In genomic region chr10:3579845-3580244, GRCh38 we compare ENCODE assay signal across 23 cellular contexts.
DNase-seq lines count a peak whose midpoint lies in the region; ATAC-seq, FAIRE-seq and TF ChIP-seq lines count a peak whose summit lies in the region.
"Had no signal": no experiment of that assay in that cellular context is flagged by ENCODE, and none has a peak within 500 bp of the region (broad histone marks: within the 10 kb centered on the region; RNA-seq: fewer than 3 reads in every experiment).

No MANE protein-coding gene starts in this region.

- CTCF ChIA-PET in activated CD4-positive, alpha-beta T cell treated with anti-CD3 and anti-CD28 coated beads for 36 hours (lab: Charles Lee), result interaction anchor here (1.0 kb wide), 1 partner anchor 13 kb away, joined by 3 read pairs; no protein-coding TSS in a partner anchor
- CTCF ChIA-PET in PC-9 (lab: Charles Lee), result no interaction called here

- H3K4me1 Mint-ChIP-seq in activated CD4-positive, alpha-beta T cell treated with anti-CD3 and anti-CD28 coated beads for 36 hours, result peaks cover 6% of the 10 kb centered on the region
- H3K4me1 Mint-ChIP-seq in dendritic cell treated with granulocyte-macrophage colony-stimulating factor and Interleukin-4, amounts not matched to agents 40 ng/mL and 50 ng/mL, for 4 days (ENCODE audit: low read depth), result peaks cover 51% of the 10 kb centered on the region

- H3K79me2 ChIP-seq in smooth muscle cell (ENCODE audit: low read depth) (no peaks in the 10 kb centered on the region), PC-9 (ENCODE audit: low read depth) (no peaks in the 10 kb centered on the region)

- H3K27me3 Mint-ChIP-seq in activated CD4-positive, alpha-beta T cell treated with anti-CD3 and anti-CD28 coated beads for 36 hours, result peaks cover 2% of the 10 kb centered on the region
- no peaks in the 10 kb centered on the region for H3K27me3 Mint-ChIP-seq in dendritic cell treated with granulocyte-macrophage colony-stimulating factor and Interleukin-4, amounts not matched to agents 40 ng/mL and 50 ng/mL, for 4 days

- no TSS peak for BruUV-seq in PC-9 (replicated peaks; lab: Mats Ljungman, UMichigan)

- no peak overlapping the region for H3K9ac ChIP-seq in smooth muscle cell (ENCODE audit: low read depth)

- H3K36me3 Mint-ChIP-seq in activated CD4-positive, alpha-beta T cell treated with anti-CD3 and anti-CD28 coated beads for 36 hours (ENCODE audit: low read depth), result no peaks in the 10 kb centered on the region
- no peaks in the 10 kb centered on the region for H3K36me3 Mint-ChIP-seq in dendritic cell treated with granulocyte-macrophage colony-stimulating factor and Interleukin-4, amounts not matched to agents 40 ng/mL and 50 ng/mL, for 4 days (ENCODE audit: low read depth)
- H3K36me3 Mint-ChIP-seq: CD4-positive, CD25-positive, alpha-beta regulatory T cell had no signal

- H3K9me2 ChIP-seq in PC-9 (ENCODE audit: insufficient read depth), result no peaks in the 10 kb centered on the region

- peak; percentile 26 for ATAC-seq in activated CD4-positive, alpha-beta T cell treated with anti-CD3 and anti-CD28 coated beads for 36 hours
- ATAC-seq: Panc1 had no signal

- H3K4me3 Mint-ChIP-seq in activated CD4-positive, alpha-beta T cell treated with anti-CD3 and anti-CD28 coated beads for 36 hours, result no peak overlapping the region
- peak overlapping the region; percentile 27 for H3K4me3 Mint-ChIP-seq in dendritic cell treated with granulocyte-macrophage colony-stimulating factor and Interleukin-4, amounts not matched to agents 40 ng/mL and 50 ng/mL, for 4 days
- H3K4me3 Mint-ChIP-seq: CD4-positive, CD25-positive, alpha-beta regulatory T cell; H9; HFFc6 had no signal

- H3K4me3 ChIP-seq in smooth muscle cell (no peak overlapping the region), PC-9 (no peak overlapping the region), H7 (ENCODE audit: insufficient read depth, low read depth, low read length) (no peak overlapping the region), MG63 (no peak overlapping the region)

- intact Hi-C loops in activated CD4-positive, alpha-beta T cell treated with anti-CD3 and anti-CD28 coated beads for 36 hours (cut with DNase I, micrococcal nuclease), result no loop called here
- intact Hi-C loops in dendritic cell treated with granulocyte-macrophage colony-stimulating factor and Interleukin-4, amounts not matched to agents 40 ng/mL and 50 ng/mL, for 4 days (cut with micrococcal nuclease), result loop anchor here (5.0 to 10.0 kb wide), 2 partner anchors 113 to 185 kb away; no protein-coding TSS in a partner anchor
- intact Hi-C loops in PC-9 (cut with micrococcal nuclease; ENCODE audit: unreplicated experiment), result no loop called here

- no peaks in the 10 kb centered on the region for H3K36me3 ChIP-seq in smooth muscle cell (ENCODE audit: low read depth)
- H3K36me3 ChIP-seq in PC-9 (ENCODE audit: low read depth), result no peaks in the 10 kb centered on the region
- H3K36me3 ChIP-seq in H7 (replicated peaks; ENCODE audit: control insufficient read depth, insufficient read depth, low read length), result no peaks in the 10 kb centered on the region
- no peaks in the 10 kb centered on the region for H3K36me3 ChIP-seq in MG63
- H3K36me3 ChIP-seq: BE2C had no signal

- H4K20me1 ChIP-seq in smooth muscle cell (ENCODE audit: low read depth), result no peaks in the 10 kb centered on the region
- H4K20me1 ChIP-seq in PC-9 (ENCODE audit: insufficient read depth), result no peaks in the 10 kb centered on the region

- H3K4me2 ChIP-seq in smooth muscle cell (no peak overlapping the region), PC-9 (no peak overlapping the region)

- POLR2A ChIA-PET in activated CD4-positive, alpha-beta T cell treated with anti-CD3 and anti-CD28 coated beads for 36 hours (lab: Charles Lee), result no interaction called here
- POLR2A ChIA-PET in PC-9 (lab: Charles Lee; ENCODE audit: unreplicated experiment), result no interaction called here

- no peak for TF ChIP-seq POLR2A in GM12892 (IDR thresholded peaks at IDR 0.05; ENCODE audit: low read depth, low read length)

- H3K9me3 ChIP-seq in smooth muscle cell (replicated peaks; ENCODE audit: low read depth) (no peaks in the 10 kb centered on the region), PC-9 (ENCODE audit: insufficient read depth, low read depth) (no peaks in the 10 kb centered on the region), MG63 (no peaks in the 10 kb centered on the region)
- H3K9me3 ChIP-seq: BE2C had no signal

- H3K9me3 Mint-ChIP-seq in activated CD4-positive, alpha-beta T cell treated with anti-CD3 and anti-CD28 coated beads for 36 hours (ENCODE audit: low read depth), result no peaks in the 10 kb centered on the region
- H3K9me3 Mint-ChIP-seq in dendritic cell treated with granulocyte-macrophage colony-stimulating factor and Interleukin-4, amounts not matched to agents 40 ng/mL and 50 ng/mL, for 4 days, result no peaks in the 10 kb centered on the region
- H3K9me3 Mint-ChIP-seq: H9, HFFc6 had no signal

- no peaks in the 10 kb centered on the region for H3K4me1 ChIP-seq in smooth muscle cell (ENCODE audit: low read depth)
- H3K4me1 ChIP-seq in PC-9 (replicated peaks; ENCODE audit: insufficient read depth), result no peaks in the 10 kb centered on the region
- H3K4me1 ChIP-seq: BE2C had no signal

- no peak for TF ChIP-seq CTCF in smooth muscle cell (IDR thresholded peaks at IDR 0.05; ENCODE audit: borderline replicate concordance, insufficient read depth, poor library complexity, severe bottlenecking)
- TF ChIP-seq CTCF in PC-9 (conservative IDR thresholded peaks at IDR 0.05), result no peak

- peak; percentile 57 for FAIRE-seq in GM12892 (lab: Jason Lieb, UNC)
- FAIRE-seq: HTR-8/SVneo had no signal

- H3K27ac ChIP-seq in smooth muscle cell (ENCODE audit: low read depth) (no peak overlapping the region), PC-9 (no peak overlapping the region)
- H3K27ac ChIP-seq: 22Rv1, RWPE1 had no signal

- DNase-seq in activated CD4-positive, alpha-beta T cell treated with anti-CD3 and anti-CD28 coated beads for 36 hours, result no peak
- no peak for DNase-seq in activated CD4-positive, alpha-beta T cell treated with anti-CD3 and anti-CD28 coated beads for 4 hours
- DNase-seq in GM12892 (ENCODE audit: insufficient read length) (no peak), smooth muscle cell (lab: John Stamatoyannopoulos, UW; ENCODE audit: unreplicated experiment) (no peak), PC-9 (no peak), H7 (no peak), MG63 (no peak)
- DNase-seq: ACHN, BE2C, DMS153, H9, HFFc6, KBM-7, NCI-H2029 treated with DMSO at 0.1 percent for 48 hours, NCI-H510A, NCI-H69, SHP77 had no signal

- H2AFZ ChIP-seq in smooth muscle cell (ENCODE audit: low read depth), result peak overlapping the region; percentile 4
- H2AFZ ChIP-seq in PC-9, result no peak overlapping the region

- WGBS in smooth muscle cell (ENCODE audit: low lambda C conversion rate), result 48% methylated on average over 3 of the region's 3 CpGs

- H3K27me3 ChIP-seq in smooth muscle cell (ENCODE audit: low read depth) (no peaks in the 10 kb centered on the region), PC-9 (ENCODE audit: insufficient read depth, low read depth) (no peaks in the 10 kb centered on the region), H7 (ENCODE audit: control insufficient read depth, insufficient read depth, low read length) (no peaks in the 10 kb centered on the region), MG63 (no peaks in the 10 kb centered on the region)
- H3K27me3 ChIP-seq: BE2C had no signal

- H3K27ac Mint-ChIP-seq in activated CD4-positive, alpha-beta T cell treated with anti-CD3 and anti-CD28 coated beads for 36 hours, result no peak overlapping the region
- H3K27ac Mint-ChIP-seq in dendritic cell treated with granulocyte-macrophage colony-stimulating factor and Interleukin-4, amounts not matched to agents 40 ng/mL and 50 ng/mL, for 4 days, result peak overlapping the region; percentile 90
- H3K27ac Mint-ChIP-seq: H9, HFFc6 had no signal

- H3F3A ChIP-seq in smooth muscle cell (ENCODE audit: low read depth) (no peaks in the 10 kb centered on the region), PC-9 (ENCODE audit: insufficient read depth, low read depth) (no peaks in the 10 kb centered on the region)
